10 cellular contexts compared by ENCODE assay signal in genomic region chr12:89117448-89118034, GRCh38.
A peak's percentile ranks its signal among the peaks of the same experiment; 100 is the strongest.
DNase-seq lines count a peak whose midpoint lies in the region; ATAC-seq, FAIRE-seq and TF ChIP-seq lines count a peak whose summit lies in the region.
"Had no signal": no experiment of that assay in that cellular context is flagged by ENCODE, and none has a peak within 500 bp of the region (broad histone marks: within the 10 kb centered on the region; RNA-seq: fewer than 3 reads in every experiment).

No MANE protein-coding gene starts in this region.

- H3K36me3 ChIP-seq in left ventricle myocardium inferior (no peaks in the 10 kb centered on the region), RWPE2 (ENCODE audit: low read depth) (no peaks in the 10 kb centered on the region)

- H3K9me3 ChIP-seq in left ventricle myocardium inferior (replicated peaks): peaks cover 8% of the 10 kb centered on the region
- no peaks in the 10 kb centered on the region for H3K9me3 ChIP-seq in RWPE2 (ENCODE audit: severe bottlenecking)

- H3K4me1 ChIP-seq in left ventricle myocardium inferior (peaks cover 8% of the 10 kb centered on the region), RWPE2 (ENCODE audit: insufficient read depth, poor library complexity, severe bottlenecking) (peaks cover 16% of the 10 kb centered on the region)

- DNase-seq in left ventricle myocardium superior (no peak), left ventricle myocardium inferior (no peak), RWPE2 (ENCODE audit: low spot score) (peak; percentile 77), iris pigment epithelial cell (ENCODE audit: low read depth) (peak; percentile 40), urothelium cell line (ENCODE audit: low spot score) (peak; percentile 10), D341Med (ENCODE audit: low spot score) (no peak)
- no peak for DNase-seq in activated CD4-positive, alpha-beta T cell treated with anti-CD3 and anti-CD28 coated beads, Interleukin-2, amount 50 U/mL, for 4 hours
- DNase-seq: CD4-positive, alpha-beta T cell; NCI-H1417 treated with DMSO at 0.1 percent for 48 hours had no signal

- H3K27me3 ChIP-seq in left ventricle myocardium inferior (ENCODE audit: low read depth) (no peaks in the 10 kb centered on the region), RWPE2 (ENCODE audit: insufficient read depth, poor library complexity, severe bottlenecking) (no peaks in the 10 kb centered on the region)

- TF ChIP-seq CTCF in left ventricle myocardium inferior (IDR thresholded peaks at IDR 0.05; ENCODE audit: borderline replicate concordance) (no peak), RWPE2 (IDR thresholded peaks at IDR 0.05; ENCODE audit: poor library complexity, severe bottlenecking) (no peak)

- H3K4me3 ChIP-seq in left ventricle myocardium inferior (no peak overlapping the region), RWPE2 (ENCODE audit: severe bottlenecking) (no peak overlapping the region)

- intact Hi-C loops in left ventricle myocardium superior (cut with micrococcal nuclease): no loop called here
- intact Hi-C loops in left ventricle myocardium inferior (cut with micrococcal nuclease): no loop called here

- H3K27ac ChIP-seq in left ventricle myocardium inferior (replicated peaks) (no peak overlapping the region), RWPE2 (ENCODE audit: poor library complexity, severe bottlenecking) (peak overlapping the region; percentile 77)

- ATAC-seq in left ventricle myocardium superior (peak; percentile 15), RWPE2 (ENCODE audit: low read depth) (peak; percentile 98), GM21737 (IDR thresholded peaks at IDR 0.05; ENCODE audit: unreplicated experiment) (no peak)

- no peak for FAIRE-seq in urothelium cell line (lab: Jason Lieb, UNC)

Comparison
In these comparisons a context has a peak if more than half of its experiments do, and no peak if none do; other contexts are left out.
1. DNase-seq: peak in RWPE2 (single experiment), iris pigment epithelial cell (single experiment) and urothelium cell line (single experiment); none in left ventricle myocardium superior (single experiment), left ventricle myocardium inferior (single experiment), D341Med (single experiment) and activated CD4-positive, alpha-beta T cell treated with anti-CD3 and anti-CD28 coated beads, Interleukin-2, amount 50 U/mL, for 4 hours (0 of 2).